Comparison of ENCODE assay signal across 11 cellular contexts in the genomic region with DNA sequence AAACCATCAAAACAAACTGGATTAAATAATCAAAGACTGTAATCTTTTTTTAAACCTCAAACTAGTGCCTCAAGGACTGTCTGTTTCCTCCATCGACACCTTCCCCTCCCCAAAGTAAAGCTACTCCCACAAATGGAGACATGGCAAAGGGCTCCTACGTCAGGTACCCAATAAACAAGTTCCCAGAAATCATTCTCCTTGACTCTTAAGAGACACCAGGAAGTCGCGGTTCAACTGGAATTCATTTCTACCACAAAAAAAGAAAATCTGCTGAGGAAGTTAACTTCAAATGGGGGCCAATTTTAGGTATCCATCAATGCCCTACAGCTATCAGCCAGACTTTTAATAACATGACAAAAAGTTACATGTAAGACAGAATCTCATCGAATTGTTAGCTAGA. TPM values are rescaled to one million over a fixed set of nuclear protein-coding genes. Genes with fewer than 3 reads are reported as not detected.
DNase-seq lines count a peak whose midpoint lies in the region; ATAC-seq and TF ChIP-seq lines count a peak whose summit lies in the region.
"Had no signal": no experiment of that assay in that cellular context is flagged by ENCODE, and none has a peak within 500 bp of the region (broad histone marks: within the 10 kb centered on the region; RNA-seq: fewer than 3 reads in every experiment).

No MANE protein-coding gene starts in this region.

- H3K9me3 ChIP-seq in SU-DHL-6 (ENCODE audit: insufficient read depth, low read length) (no peaks in the 10 kb centered on the region), skeletal muscle satellite cell (replicated peaks; ENCODE audit: low read length) (no peaks in the 10 kb centered on the region)

- DNase-seq in activated CD8-positive, alpha-beta memory T cell treated with anti-CD3 and anti-CD28 coated beads, Interleukin-2, amount 10 ng/mL, durations not matched to agents 7 days and 5 days = no peak
- no peak for DNase-seq in activated CD8-positive, alpha-beta memory T cell treated with anti-CD3 and anti-CD28 coated beads, Interleukin-2, amount 50 U/mL, for 48 hours
- no peak for DNase-seq in endothelial cell (ENCODE audit: low spot score)
- DNase-seq in GM13977 (ENCODE audit: low spot score) = no peak
- DNase-seq: naive B cell, NCI-H446 had no signal

- H3K4me3 ChIP-seq in SU-DHL-6 (ENCODE audit: insufficient read depth, low read length, poor library complexity, severe bottlenecking) (no peak overlapping the region), skeletal muscle satellite cell (ENCODE audit: low read length) (peak overlapping the region; percentile 95)

- H3K79me2 ChIP-seq in SU-DHL-6 (ENCODE audit: insufficient read depth, low read length) = peaks cover 27% of the 10 kb centered on the region

- no peak for TF ChIP-seq CTCF in SU-DHL-6 (IDR thresholded peaks at IDR 0.05; ENCODE audit: insufficient read depth, low read length, poor library complexity, severe bottlenecking)
- no peak for TF ChIP-seq CTCF in endothelial cell (IDR thresholded peaks at IDR 0.05; ENCODE audit: unreplicated experiment)
- TF ChIP-seq CTCF in GM13977 (IDR thresholded peaks at IDR 0.05; ENCODE audit: extremely low read depth, insufficient read depth, missing control alignments) = no peak

- H3K27me3 ChIP-seq in SU-DHL-6 (ENCODE audit: low read length) (no peaks in the 10 kb centered on the region), skeletal muscle satellite cell (ENCODE audit: control insufficient read depth, insufficient read depth, low read length) (peaks cover 10% of the 10 kb centered on the region)

- H3K9me2 ChIP-seq in SU-DHL-6 (replicated peaks; ENCODE audit: insufficient read depth, low read length) = no peaks in the 10 kb centered on the region

- H3K27ac ChIP-seq in SU-DHL-6 (ENCODE audit: low read depth, low read length) = no peak overlapping the region
- H3K27ac ChIP-seq: C4-2B had no signal

- peaks cover 26% of the 10 kb centered on the region for H3K36me3 ChIP-seq in SU-DHL-6 (ENCODE audit: low read length)
- peaks cover 69% of the 10 kb centered on the region for H3K36me3 ChIP-seq in skeletal muscle satellite cell (ENCODE audit: insufficient read depth, low read length)

- H3K4me1 Mint-ChIP-seq in activated CD8-positive, alpha-beta memory T cell treated with anti-CD3 and anti-CD28 coated beads, Interleukin-2, amount 10 ng/mL, durations not matched to agents 7 days and 5 days = peaks cover 52% of the 10 kb centered on the region
- H3K4me1 Mint-ChIP-seq in endothelial cell (ENCODE audit: unreplicated experiment) = peaks cover 16% of the 10 kb centered on the region

- H4K20me1 ChIP-seq in SU-DHL-6 (ENCODE audit: low read depth, low read length) = peaks cover 9% of the 10 kb centered on the region; the same call in 1 of the 2 replicates

- in situ Hi-C loops in GM13977 (cut with MboI; ENCODE audit: low pct_unique_long_range_greater_than_20kb, low sequenced_read_pairs, unreplicated experiment) = no loop called here

- peak overlapping the region; percentile 86 for H3K27ac Mint-ChIP-seq in activated CD8-positive, alpha-beta memory T cell treated with anti-CD3 and anti-CD28 coated beads, Interleukin-2, amount 10 ng/mL, durations not matched to agents 7 days and 5 days
- no peak overlapping the region for H3K27ac Mint-ChIP-seq in endothelial cell (ENCODE audit: unreplicated experiment)

- H2AFZ ChIP-seq in SU-DHL-6 (ENCODE audit: low read depth, low read length, severe bottlenecking) = no peak overlapping the region

- H3K4me3 Mint-ChIP-seq in activated CD8-positive, alpha-beta memory T cell treated with anti-CD3 and anti-CD28 coated beads, Interleukin-2, amount 10 ng/mL, durations not matched to agents 7 days and 5 days = peak overlapping the region; percentile 83
- peak overlapping the region; percentile 80 for H3K4me3 Mint-ChIP-seq in endothelial cell (ENCODE audit: unreplicated experiment)

- peaks cover 60% of the 10 kb centered on the region for H3K4me1 ChIP-seq in skeletal muscle satellite cell (ENCODE audit: control insufficient read depth, insufficient read depth, low read length)

- CTCF ChIA-PET in activated CD8-positive, alpha-beta memory T cell treated with anti-CD3 and anti-CD28 coated beads, Interleukin-2, amount 10 ng/mL, durations not matched to agents 7 days and 5 days (lab: Charles Lee) = interaction anchor here (0.7 to 1.1 kb wide), 2 partner anchors 21 to 29 kb away, joined by 3 to 4 read pairs; no protein-coding TSS in a partner anchor

- H3K9ac ChIP-seq in SU-DHL-6 (ENCODE audit: low read length) (peak overlapping the region; percentile 98; the same call in 1 of the 2 replicates), skeletal muscle satellite cell (ENCODE audit: low read depth, low read length) (peak overlapping the region; percentile 40)

- H3F3A ChIP-seq in SU-DHL-6 (ENCODE audit: insufficient read depth) = peaks cover 40% of the 10 kb centered on the region

- H3K27me3 Mint-ChIP-seq in activated CD8-positive, alpha-beta memory T cell treated with anti-CD3 and anti-CD28 coated beads, Interleukin-2, amount 10 ng/mL, durations not matched to agents 7 days and 5 days = peaks cover 10% of the 10 kb centered on the region
- peaks cover 7% of the 10 kb centered on the region for H3K27me3 Mint-ChIP-seq in endothelial cell (ENCODE audit: unreplicated experiment)

- peaks cover 51% of the 10 kb centered on the region for H3K36me3 Mint-ChIP-seq in activated CD8-positive, alpha-beta memory T cell treated with anti-CD3 and anti-CD28 coated beads, Interleukin-2, amount 10 ng/mL, durations not matched to agents 7 days and 5 days
- peaks cover 26% of the 10 kb centered on the region for H3K36me3 Mint-ChIP-seq in endothelial cell (ENCODE audit: low read depth, unreplicated experiment)

- H3K4me2 ChIP-seq in SU-DHL-6 (ENCODE audit: low read depth, low read length, poor library complexity, severe bottlenecking) (peak overlapping the region; percentile 94), skeletal muscle satellite cell (ENCODE audit: low read length) (peak overlapping the region; percentile 86)

- no peaks in the 10 kb centered on the region for H3K9me3 Mint-ChIP-seq in activated CD8-positive, alpha-beta memory T cell treated with anti-CD3 and anti-CD28 coated beads, Interleukin-2, amount 10 ng/mL, durations not matched to agents 7 days and 5 days (ENCODE audit: low read depth)
- H3K9me3 Mint-ChIP-seq in endothelial cell (ENCODE audit: unreplicated experiment) = no peaks in the 10 kb centered on the region
- H3K9me3 Mint-ChIP-seq: naive B cell had no signal

- no peak for ATAC-seq in activated CD8-positive, alpha-beta memory T cell treated with anti-CD3 and anti-CD28 coated beads, Interleukin-2, amount 10 ng/mL, durations not matched to agents 7 days and 5 days
- no peak for ATAC-seq in GM21723 (IDR thresholded peaks at IDR 0.05; ENCODE audit: unreplicated experiment)
- no peak for ATAC-seq in GM21367 (IDR thresholded peaks at IDR 0.05; ENCODE audit: unreplicated experiment)

RNA-seq across cellular contexts. Expression of a gene that starts 2.5 kb away (rescaled TPM):
- total RNA-seq in activated CD8-positive, alpha-beta memory T cell treated with anti-CD3 and anti-CD28 coated beads, Interleukin-2, amount 10 ng/mL, durations not matched to agents 7 days and 5 days = 100 to 1,000 TPM; 752 to 908 TPM
- 975 TPM for total RNA-seq in endothelial cell (ENCODE audit: unreplicated experiment)
- total RNA-seq in skeletal muscle satellite cell (2012; rRNA removed) = 759 and 904 TPM in 2 replicates

RNA-seq across cellular contexts. Expression of a gene that starts 31.2 kb away (rescaled TPM):
- total RNA-seq in activated CD8-positive, alpha-beta memory T cell treated with anti-CD3 and anti-CD28 coated beads, Interleukin-2, amount 10 ng/mL, durations not matched to agents 7 days and 5 days = not detected
- 3.2 TPM for total RNA-seq in endothelial cell (ENCODE audit: unreplicated experiment)
- 0.44 and 0.76 TPM in 2 replicates for total RNA-seq in skeletal muscle satellite cell (2012; rRNA removed)

RNA-seq across cellular contexts. Expression of a gene that starts 35.7 kb away (rescaled TPM):
- 10 to 100 TPM; 13.4 to 14.1 TPM for total RNA-seq in activated CD8-positive, alpha-beta memory T cell treated with anti-CD3 and anti-CD28 coated beads, Interleukin-2, amount 10 ng/mL, durations not matched to agents 7 days and 5 days
- 1.7 TPM for total RNA-seq in endothelial cell (ENCODE audit: unreplicated experiment)
- 5.0 and 5.8 TPM in 2 replicates for total RNA-seq in skeletal muscle satellite cell (2012; rRNA removed)
